9 cellular contexts compared by ENCODE assay signal in the genomic region with DNA sequence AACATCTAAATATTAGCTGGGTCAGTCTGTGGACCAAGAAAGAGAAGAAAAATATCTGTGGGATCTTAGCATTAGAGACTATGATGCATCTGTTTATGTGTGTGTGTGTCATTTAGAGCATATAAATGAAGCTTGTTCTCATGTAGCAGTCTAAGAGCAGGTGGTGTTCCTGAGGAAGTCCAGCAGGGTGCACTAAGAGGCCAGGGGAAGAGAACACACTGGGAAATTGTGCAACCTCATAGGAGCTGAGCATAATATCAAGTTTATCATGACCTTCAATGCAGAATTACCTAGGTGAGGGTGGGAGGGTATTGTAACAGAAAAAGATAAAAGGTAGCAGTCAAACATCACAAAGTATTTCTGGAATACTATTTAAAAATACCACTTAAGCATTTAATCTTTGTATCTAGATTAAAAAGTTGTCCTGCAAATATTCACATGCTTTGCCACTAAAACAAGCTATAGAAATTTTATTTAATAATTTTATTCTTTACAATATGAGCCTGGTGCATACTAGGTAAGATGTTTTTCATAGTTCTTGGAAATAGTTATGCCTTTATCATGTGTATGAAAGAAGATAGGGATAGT.
DNase-seq lines count a peak whose midpoint lies in the region; ATAC-seq and TF ChIP-seq lines count a peak whose summit lies in the region.
"Had no signal": no experiment of that assay in that cellular context is flagged by ENCODE, and none has a peak within 500 bp of the region (broad histone marks: within the 10 kb centered on the region; RNA-seq: fewer than 3 reads in every experiment).

No MANE protein-coding gene starts in this region.

- POLR2A ChIA-PET in activated CD4-positive, alpha-beta T cell treated with anti-CD3 and anti-CD28 coated beads for 36 hours (lab: Charles Lee): no interaction called here
- POLR2A ChIA-PET in PC-9 (lab: Charles Lee; ENCODE audit: unreplicated experiment): interaction anchor here (0.5 kb wide), 1 partner anchor 502 kb away, joined by 3 read pairs; no protein-coding TSS in a partner anchor

- ATAC-seq in activated CD4-positive, alpha-beta T cell treated with anti-CD3 and anti-CD28 coated beads for 36 hours: no peak

- in situ Hi-C loops in HAP-1 (cut with MboI; ENCODE audit: low sequenced_read_pairs): no loop called here

- H3K4me1 ChIP-seq in HAP-1 (no peaks in the 10 kb centered on the region), Loucy (ENCODE audit: insufficient read depth, low read length, poor library complexity, severe bottlenecking) (peaks cover 8% of the 10 kb centered on the region), PC-9 (replicated peaks; ENCODE audit: insufficient read depth) (no peaks in the 10 kb centered on the region)
- H3K4me1 ChIP-seq: BLaER1 treated with 17β-estradiol and CSF1 and Interleukin-3, amounts not matched to agents 10 nM and 100 nM had no signal

- H3K9me2 ChIP-seq in Loucy (replicated peaks; ENCODE audit: low read depth, low read length) (no peaks in the 10 kb centered on the region), PC-9 (ENCODE audit: insufficient read depth) (no peaks in the 10 kb centered on the region)

- H3K4me3 ChIP-seq in HAP-1: no peak overlapping the region
- no peak overlapping the region for H3K4me3 ChIP-seq in Loucy (ENCODE audit: low read length, poor library complexity, severe bottlenecking)
- no peak overlapping the region for H3K4me3 ChIP-seq in PC-9
- H3K4me3 ChIP-seq: BLaER1 treated with 17β-estradiol and CSF1 and Interleukin-3, amounts not matched to agents 10 nM and 100 nM had no signal

- DNase-seq in activated CD4-positive, alpha-beta T cell treated with anti-CD3 and anti-CD28 coated beads for 36 hours: peak; percentile 18
- DNase-seq in activated CD4-positive, alpha-beta T cell treated with anti-CD3 and anti-CD28 coated beads, Interleukin-2, amount 50 U/mL, for 4 hours: no peak
- peak; percentile 23 to 35 for DNase-seq in HAP-1 (ENCODE audit: low spot score in 2 of 2)
- DNase-seq in PC-9: peak; percentile 14 to 59
- peak; percentile 2 to 26 for DNase-seq in erythroblast (lab: John Stamatoyannopoulos, UW)
- peak; percentile 22 for DNase-seq in neural crest cell (ENCODE audit: low read depth, low spot score)
- no peak for DNase-seq in 8988T

- no peak for TF ChIP-seq POLR2A in erythroblast (IDR thresholded peaks at IDR 0.05; ENCODE audit: low read length)

- peak; percentile 84 for TF ChIP-seq CTCF in Loucy (conservative IDR thresholded peaks at IDR 0.05; ENCODE audit: low read length)
- TF ChIP-seq CTCF in PC-9 (conservative IDR thresholded peaks at IDR 0.05): peak; percentile 94
- TF ChIP-seq CTCF in neural crest cell (conservative IDR thresholded peaks at IDR 0.05): peak; percentile 82

- no peaks in the 10 kb centered on the region for H3K9me3 Mint-ChIP-seq in activated CD4-positive, alpha-beta T cell treated with anti-CD3 and anti-CD28 coated beads for 36 hours (ENCODE audit: low read depth)
- H3K9me3 Mint-ChIP-seq in neural crest cell: no peaks in the 10 kb centered on the region

- H3K27ac Mint-ChIP-seq in activated CD4-positive, alpha-beta T cell treated with anti-CD3 and anti-CD28 coated beads for 36 hours: no peak overlapping the region
- H3K27ac Mint-ChIP-seq in neural crest cell (ENCODE audit: unreplicated experiment): no peak overlapping the region

- H3K36me3 ChIP-seq in HAP-1 (replicated peaks): no peaks in the 10 kb centered on the region
- no peaks in the 10 kb centered on the region for H3K36me3 ChIP-seq in Loucy (ENCODE audit: insufficient read depth, low read length)
- no peaks in the 10 kb centered on the region for H3K36me3 ChIP-seq in PC-9 (ENCODE audit: low read depth)
- H3K36me3 ChIP-seq: BLaER1 treated with 17β-estradiol and CSF1 and Interleukin-3, amounts not matched to agents 10 nM and 100 nM had no signal

- H3K4me1 Mint-ChIP-seq in activated CD4-positive, alpha-beta T cell treated with anti-CD3 and anti-CD28 coated beads for 36 hours: no peaks in the 10 kb centered on the region
- peaks cover 8% of the 10 kb centered on the region for H3K4me1 Mint-ChIP-seq in neural crest cell

- intact Hi-C loops in activated CD4-positive, alpha-beta T cell treated with anti-CD3 and anti-CD28 coated beads for 36 hours (cut with DNase I, micrococcal nuclease): loop anchor here (2.0 kb wide), 1 partner anchor 447 kb away; no protein-coding TSS in a partner anchor
- intact Hi-C loops in PC-9 (cut with micrococcal nuclease; ENCODE audit: unreplicated experiment): loop anchor here (1.0 to 10.0 kb wide), 3 partner anchors 447 to 845 kb away; no protein-coding TSS in a partner anchor

- H3F3A ChIP-seq in Loucy (ENCODE audit: low read depth) (no peaks in the 10 kb centered on the region), PC-9 (ENCODE audit: insufficient read depth, low read depth) (no peaks in the 10 kb centered on the region)

- no peak overlapping the region for H3K4me2 ChIP-seq in Loucy (ENCODE audit: low read depth, low read length, poor library complexity, severe bottlenecking)
- no peak overlapping the region for H3K4me2 ChIP-seq in PC-9
- H3K4me2 ChIP-seq: BLaER1 treated with 17β-estradiol and CSF1 and Interleukin-3, amounts not matched to agents 10 nM and 100 nM had no signal

- no peak overlapping the region for H3K27ac ChIP-seq in PC-9
- H3K27ac ChIP-seq: BLaER1 treated with 17β-estradiol and CSF1 and Interleukin-3, amounts not matched to agents 10 nM and 100 nM had no signal

- no peaks in the 10 kb centered on the region for H3K36me3 Mint-ChIP-seq in activated CD4-positive, alpha-beta T cell treated with anti-CD3 and anti-CD28 coated beads for 36 hours (ENCODE audit: low read depth)
- H3K36me3 Mint-ChIP-seq in neural crest cell (ENCODE audit: low read depth): no peaks in the 10 kb centered on the region

- H3K79me2 ChIP-seq in Loucy (ENCODE audit: insufficient read depth, low read length): no peaks in the 10 kb centered on the region
- H3K79me2 ChIP-seq in PC-9 (ENCODE audit: low read depth): no peaks in the 10 kb centered on the region

- H3K27me3 Mint-ChIP-seq in activated CD4-positive, alpha-beta T cell treated with anti-CD3 and anti-CD28 coated beads for 36 hours: no peaks in the 10 kb centered on the region
- no peaks in the 10 kb centered on the region for H3K27me3 Mint-ChIP-seq in neural crest cell (ENCODE audit: low read depth)

- CTCF ChIA-PET in activated CD4-positive, alpha-beta T cell treated with anti-CD3 and anti-CD28 coated beads for 36 hours (lab: Charles Lee): interaction anchor here (1.1 to 1.4 kb wide), 3 partner anchors 448 to 845 kb away, joined by 4 to 5 read pairs (median 4); no protein-coding TSS in a partner anchor
- CTCF ChIA-PET in PC-9 (lab: Charles Lee): interaction anchor here (1.1 to 1.7 kb wide), 4 partner anchors 80 to 846 kb away, joined by 3 to 10 read pairs (median 6); a partner anchor contains a TSS

- H4K20me1 ChIP-seq in Loucy (ENCODE audit: insufficient read depth, low read length, poor library complexity, severe bottlenecking) (no peaks in the 10 kb centered on the region), PC-9 (ENCODE audit: insufficient read depth) (no peaks in the 10 kb centered on the region)
- H4K20me1 ChIP-seq: BLaER1 treated with 17β-estradiol and CSF1 and Interleukin-3, amounts not matched to agents 10 nM and 100 nM had no signal

- no peak overlapping the region for H2AFZ ChIP-seq in Loucy (ENCODE audit: low read length)
- no peak overlapping the region for H2AFZ ChIP-seq in PC-9

- BruUV-seq in PC-9 (replicated peaks; lab: Mats Ljungman, UMichigan): no TSS peak

- H3K9ac ChIP-seq in Loucy (ENCODE audit: low read depth, low read length, poor library complexity, severe bottlenecking): no peak overlapping the region
- H3K9ac ChIP-seq: BLaER1 treated with 17β-estradiol and CSF1 and Interleukin-3, amounts not matched to agents 10 nM and 100 nM had no signal

- no peaks in the 10 kb centered on the region for H3K9me3 ChIP-seq in HAP-1
- H3K9me3 ChIP-seq in Loucy (ENCODE audit: insufficient read depth, low read depth, low read length): no peaks in the 10 kb centered on the region
- no peaks in the 10 kb centered on the region for H3K9me3 ChIP-seq in PC-9 (ENCODE audit: insufficient read depth, low read depth)
- H3K9me3 ChIP-seq: BLaER1 treated with 17β-estradiol and CSF1 and Interleukin-3, amounts not matched to agents 10 nM and 100 nM had no signal

- no peak overlapping the region for H3K4me3 Mint-ChIP-seq in activated CD4-positive, alpha-beta T cell treated with anti-CD3 and anti-CD28 coated beads for 36 hours
- H3K4me3 Mint-ChIP-seq in neural crest cell: no peak overlapping the region

- H3K27me3 ChIP-seq in HAP-1 (ENCODE audit: low read depth) (no peaks in the 10 kb centered on the region), Loucy (ENCODE audit: insufficient read depth, low read length, poor library complexity, severe bottlenecking) (no peaks in the 10 kb centered on the region), PC-9 (ENCODE audit: insufficient read depth, low read depth) (no peaks in the 10 kb centered on the region)
- H3K27me3 ChIP-seq: BLaER1 treated with 17β-estradiol and CSF1 and Interleukin-3, amounts not matched to agents 10 nM and 100 nM had no signal

Comparison
In these comparisons a context has a peak if more than half of its experiments do, and no peak if none do; other contexts are left out.
1. DNase-seq: peak in activated CD4-positive, alpha-beta T cell treated with anti-CD3 and anti-CD28 coated beads for 36 hours (single experiment), HAP-1 (2 of 2), PC-9 (2 of 2), erythroblast (2 of 2) and neural crest cell (single experiment); none in activated CD4-positive, alpha-beta T cell treated with anti-CD3 and anti-CD28 coated beads, Interleukin-2, amount 50 U/mL, for 4 hours (0 of 2) and 8988T (single experiment).
2. Peak in every context shown above with its lines, with median percentiles within 50 percentile points of each other: CTCF ChIP-seq.